Comparison of ENCODE assay signal across 1 cellular context in genomic region chr2:171225302-171225980, GRCh38.
TF ChIP-seq lines count a peak whose summit lies in the region.

No MANE protein-coding gene starts in this region.

TF ChIP-seq in HEK293, 187 proteins besides CTCF, POLR2A, EP300 and RAD21 (continued from another document):
- TF ChIP-seq ZNF529 (tag by site-specific recombination; IDR thresholded peaks at IDR 0.05; ENCODE audit: insufficient replicate concordance) = no peak
- TF ChIP-seq ZNF19 (tag by site-specific recombination; IDR thresholded peaks at IDR 0.05; ENCODE audit: low read depth) = no peak
- no peak for TF ChIP-seq ZNF621 (tag by site-specific recombination; IDR thresholded peaks at IDR 0.05)
- no peak for TF ChIP-seq ZBTB20 (tag by site-specific recombination; IDR thresholded peaks at IDR 0.05)
- TF ChIP-seq ZNF561 (tag by site-specific recombination; IDR thresholded peaks at IDR 0.05; ENCODE audit: borderline replicate concordance) = no peak
- no peak for TF ChIP-seq ZSCAN16 (tag by site-specific recombination; IDR thresholded peaks at IDR 0.05)
- no peak for TF ChIP-seq ZNF239 (tag by site-specific recombination; IDR thresholded peaks at IDR 0.05)
- no peak for TF ChIP-seq ZNF214 (tag by site-specific recombination; IDR thresholded peaks at IDR 0.05; ENCODE audit: borderline replicate concordance)
- no peak for TF ChIP-seq ZNF48 (tag by site-specific recombination; IDR thresholded peaks at IDR 0.05)
- no peak for TF ChIP-seq ZNF664 (tag by site-specific recombination; IDR thresholded peaks at IDR 0.05)
- TF ChIP-seq, protein P1, sequence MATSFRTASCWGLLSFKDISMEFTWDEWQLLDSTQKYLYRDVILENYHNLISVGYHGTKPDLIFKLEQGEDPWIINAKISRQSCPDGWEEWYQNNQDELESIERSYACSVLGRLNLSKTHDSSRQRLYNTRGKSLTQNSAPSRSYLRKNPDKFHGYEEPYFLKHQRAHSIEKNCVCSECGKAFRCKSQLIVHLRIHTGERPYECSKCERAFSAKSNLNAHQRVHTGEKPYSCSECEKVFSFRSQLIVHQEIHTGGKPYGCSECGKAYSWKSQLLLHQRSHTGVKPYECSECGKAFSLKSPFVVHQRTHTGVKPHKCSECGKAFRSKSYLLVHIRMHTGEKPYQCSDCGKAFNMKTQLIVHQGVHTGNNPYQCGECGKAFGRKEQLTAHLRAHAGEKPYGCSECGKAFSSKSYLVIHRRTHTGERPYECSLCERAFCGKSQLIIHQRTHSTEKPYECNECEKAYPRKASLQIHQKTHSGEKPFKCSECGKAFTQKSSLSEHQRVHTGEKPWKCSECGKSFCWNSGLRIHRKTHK (tag by site-specific recombination; IDR thresholded peaks at IDR 0.05) = no peak
- TF ChIP-seq ZNF585B (tag by site-specific recombination; IDR thresholded peaks at IDR 0.05) = no peak
- TF ChIP-seq FEZF1 (tag by site-specific recombination; IDR thresholded peaks at IDR 0.05) = peak; percentile 66
